Comparison of ENCODE assay signal across 2 cellular contexts in the genomic region with DNA sequence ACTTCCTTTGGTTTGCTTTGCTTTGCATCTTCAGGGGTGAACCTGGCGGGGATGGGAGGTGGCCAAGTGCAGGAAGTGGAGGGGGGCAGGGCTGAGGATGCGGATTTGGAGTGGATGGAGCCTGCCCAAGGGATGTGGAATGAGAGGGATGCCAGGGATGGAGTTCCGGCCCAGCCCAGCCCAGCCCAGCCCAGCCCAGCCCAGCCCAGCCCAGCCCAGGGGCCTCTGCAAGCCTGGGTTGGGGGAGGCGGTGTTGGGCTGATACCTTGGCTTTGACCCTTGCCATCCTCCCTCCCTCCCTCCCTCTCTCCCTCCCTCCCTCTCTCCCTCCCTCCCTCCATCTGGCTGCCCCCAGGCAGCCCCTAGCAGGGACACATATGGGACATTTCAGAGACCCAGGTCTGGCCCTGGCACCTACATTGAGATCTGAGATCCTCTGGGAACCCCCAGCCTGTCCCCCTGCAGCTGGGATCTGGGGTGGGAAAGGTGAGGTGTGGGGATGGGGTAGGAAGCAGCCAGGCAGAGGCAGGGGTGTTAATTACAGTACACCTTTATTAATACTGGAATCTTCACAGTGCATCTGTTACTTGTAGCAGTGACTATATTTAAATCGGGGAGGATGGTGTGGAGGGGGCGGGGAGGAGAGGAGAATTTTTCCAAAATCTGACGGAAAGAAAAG.
TF ChIP-seq lines count a peak whose summit lies in the region.

No MANE protein-coding gene starts in this region.

TF ChIP-seq in GM23338, 12 proteins besides CTCF, POLR2A, EP300 and RAD21 (continues in another document):
- TF ChIP-seq, protein P1, sequence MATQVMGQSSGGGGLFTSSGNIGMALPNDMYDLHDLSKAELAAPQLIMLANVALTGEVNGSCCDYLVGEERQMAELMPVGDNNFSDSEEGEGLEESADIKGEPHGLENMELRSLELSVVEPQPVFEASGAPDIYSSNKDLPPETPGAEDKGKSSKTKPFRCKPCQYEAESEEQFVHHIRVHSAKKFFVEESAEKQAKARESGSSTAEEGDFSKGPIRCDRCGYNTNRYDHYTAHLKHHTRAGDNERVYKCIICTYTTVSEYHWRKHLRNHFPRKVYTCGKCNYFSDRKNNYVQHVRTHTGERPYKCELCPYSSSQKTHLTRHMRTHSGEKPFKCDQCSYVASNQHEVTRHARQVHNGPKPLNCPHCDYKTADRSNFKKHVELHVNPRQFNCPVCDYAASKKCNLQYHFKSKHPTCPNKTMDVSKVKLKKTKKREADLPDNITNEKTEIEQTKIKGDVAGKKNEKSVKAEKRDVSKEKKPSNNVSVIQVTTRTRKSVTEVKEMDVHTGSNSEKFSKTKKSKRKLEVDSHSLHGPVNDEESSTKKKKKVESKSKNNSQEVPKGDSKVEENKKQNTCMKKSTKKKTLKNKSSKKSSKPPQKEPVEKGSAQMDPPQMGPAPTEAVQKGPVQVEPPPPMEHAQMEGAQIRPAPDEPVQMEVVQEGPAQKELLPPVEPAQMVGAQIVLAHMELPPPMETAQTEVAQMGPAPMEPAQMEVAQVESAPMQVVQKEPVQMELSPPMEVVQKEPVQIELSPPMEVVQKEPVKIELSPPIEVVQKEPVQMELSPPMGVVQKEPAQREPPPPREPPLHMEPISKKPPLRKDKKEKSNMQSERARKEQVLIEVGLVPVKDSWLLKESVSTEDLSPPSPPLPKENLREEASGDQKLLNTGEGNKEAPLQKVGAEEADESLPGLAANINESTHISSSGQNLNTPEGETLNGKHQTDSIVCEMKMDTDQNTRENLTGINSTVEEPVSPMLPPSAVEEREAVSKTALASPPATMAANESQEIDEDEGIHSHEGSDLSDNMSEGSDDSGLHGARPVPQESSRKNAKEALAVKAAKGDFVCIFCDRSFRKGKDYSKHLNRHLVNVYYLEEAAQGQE (IDR thresholded peaks at IDR 0.05; ENCODE audit: unreplicated experiment): no peak
- TF ChIP-seq ZNF331 (CRISPR knock-in tag; IDR thresholded peaks at IDR 0.05; ENCODE audit: low read depth) (no peak), EZH2 (IDR thresholded peaks at IDR 0.05; ENCODE audit: low read depth, unreplicated experiment) (no peak), STAT1 (IDR thresholded peaks at IDR 0.05; ENCODE audit: unreplicated experiment) (no peak), ZNF114 (CRISPR knock-in tag; IDR thresholded peaks at IDR 0.05) (no peak), CREB1 (CRISPR knock-in tag; IDR thresholded peaks at IDR 0.05; ENCODE audit: low read depth) (no peak), NANOG (IDR thresholded peaks at IDR 0.05; ENCODE audit: borderline replicate concordance) (no peak), JUNB (IDR thresholded peaks at IDR 0.05; ENCODE audit: unreplicated experiment) (no peak)
- TF ChIP-seq, protein P2, sequence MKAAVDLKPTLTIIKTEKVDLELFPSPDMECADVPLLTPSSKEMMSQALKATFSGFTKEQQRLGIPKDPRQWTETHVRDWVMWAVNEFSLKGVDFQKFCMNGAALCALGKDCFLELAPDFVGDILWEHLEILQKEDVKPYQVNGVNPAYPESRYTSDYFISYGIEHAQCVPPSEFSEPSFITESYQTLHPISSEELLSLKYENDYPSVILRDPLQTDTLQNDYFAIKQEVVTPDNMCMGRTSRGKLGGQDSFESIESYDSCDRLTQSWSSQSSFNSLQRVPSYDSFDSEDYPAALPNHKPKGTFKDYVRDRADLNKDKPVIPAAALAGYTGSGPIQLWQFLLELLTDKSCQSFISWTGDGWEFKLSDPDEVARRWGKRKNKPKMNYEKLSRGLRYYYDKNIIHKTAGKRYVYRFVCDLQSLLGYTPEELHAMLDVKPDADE (IDR thresholded peaks at IDR 0.05): no peak

TF ChIP-seq in WTC11, 78 proteins besides CTCF, POLR2A, EP300 and RAD21 (continued from another document):
- TF ChIP-seq, protein P3, sequence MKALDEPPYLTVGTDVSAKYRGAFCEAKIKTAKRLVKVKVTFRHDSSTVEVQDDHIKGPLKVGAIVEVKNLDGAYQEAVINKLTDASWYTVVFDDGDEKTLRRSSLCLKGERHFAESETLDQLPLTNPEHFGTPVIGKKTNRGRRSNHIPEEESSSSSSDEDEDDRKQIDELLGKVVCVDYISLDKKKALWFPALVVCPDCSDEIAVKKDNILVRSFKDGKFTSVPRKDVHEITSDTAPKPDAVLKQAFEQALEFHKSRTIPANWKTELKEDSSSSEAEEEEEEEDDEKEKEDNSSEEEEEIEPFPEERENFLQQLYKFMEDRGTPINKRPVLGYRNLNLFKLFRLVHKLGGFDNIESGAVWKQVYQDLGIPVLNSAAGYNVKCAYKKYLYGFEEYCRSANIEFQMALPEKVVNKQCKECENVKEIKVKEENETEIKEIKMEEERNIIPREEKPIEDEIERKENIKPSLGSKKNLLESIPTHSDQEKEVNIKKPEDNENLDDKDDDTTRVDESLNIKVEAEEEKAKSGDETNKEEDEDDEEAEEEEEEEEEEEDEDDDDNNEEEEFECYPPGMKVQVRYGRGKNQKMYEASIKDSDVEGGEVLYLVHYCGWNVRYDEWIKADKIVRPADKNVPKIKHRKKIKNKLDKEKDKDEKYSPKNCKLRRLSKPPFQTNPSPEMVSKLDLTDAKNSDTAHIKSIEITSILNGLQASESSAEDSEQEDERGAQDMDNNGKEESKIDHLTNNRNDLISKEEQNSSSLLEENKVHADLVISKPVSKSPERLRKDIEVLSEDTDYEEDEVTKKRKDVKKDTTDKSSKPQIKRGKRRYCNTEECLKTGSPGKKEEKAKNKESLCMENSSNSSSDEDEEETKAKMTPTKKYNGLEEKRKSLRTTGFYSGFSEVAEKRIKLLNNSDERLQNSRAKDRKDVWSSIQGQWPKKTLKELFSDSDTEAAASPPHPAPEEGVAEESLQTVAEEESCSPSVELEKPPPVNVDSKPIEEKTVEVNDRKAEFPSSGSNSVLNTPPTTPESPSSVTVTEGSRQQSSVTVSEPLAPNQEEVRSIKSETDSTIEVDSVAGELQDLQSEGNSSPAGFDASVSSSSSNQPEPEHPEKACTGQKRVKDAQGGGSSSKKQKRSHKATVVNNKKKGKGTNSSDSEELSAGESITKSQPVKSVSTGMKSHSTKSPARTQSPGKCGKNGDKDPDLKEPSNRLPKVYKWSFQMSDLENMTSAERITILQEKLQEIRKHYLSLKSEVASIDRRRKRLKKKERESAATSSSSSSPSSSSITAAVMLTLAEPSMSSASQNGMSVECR (CRISPR knock-in tag; IDR thresholded peaks at IDR 0.05; ENCODE audit: borderline replicate concordance): no peak
- TF ChIP-seq TP53 (CRISPR knock-in tag; IDR thresholded peaks at IDR 0.05): no peak
- no peak for TF ChIP-seq OVOL2 (CRISPR knock-in tag; IDR thresholded peaks at IDR 0.05; ENCODE audit: borderline replicate concordance)
- TF ChIP-seq, protein P4, sequence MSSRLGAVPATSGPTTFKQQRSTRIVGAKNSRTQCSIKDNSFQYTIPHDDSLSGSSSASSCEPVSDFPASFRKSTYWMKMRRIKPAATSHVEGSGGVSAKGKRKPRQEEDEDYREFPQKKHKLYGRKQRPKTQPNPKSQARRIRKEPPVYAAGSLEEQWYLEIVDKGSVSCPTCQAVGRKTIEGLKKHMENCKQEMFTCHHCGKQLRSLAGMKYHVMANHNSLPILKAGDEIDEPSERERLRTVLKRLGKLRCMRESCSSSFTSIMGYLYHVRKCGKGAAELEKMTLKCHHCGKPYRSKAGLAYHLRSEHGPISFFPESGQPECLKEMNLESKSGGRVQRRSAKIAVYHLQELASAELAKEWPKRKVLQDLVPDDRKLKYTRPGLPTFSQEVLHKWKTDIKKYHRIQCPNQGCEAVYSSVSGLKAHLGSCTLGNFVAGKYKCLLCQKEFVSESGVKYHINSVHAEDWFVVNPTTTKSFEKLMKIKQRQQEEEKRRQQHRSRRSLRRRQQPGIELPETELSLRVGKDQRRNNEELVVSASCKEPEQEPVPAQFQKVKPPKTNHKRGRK (CRISPR knock-in tag; IDR thresholded peaks at IDR 0.05; ENCODE audit: borderline replicate concordance): no peak
- TF ChIP-seq, protein P5, sequence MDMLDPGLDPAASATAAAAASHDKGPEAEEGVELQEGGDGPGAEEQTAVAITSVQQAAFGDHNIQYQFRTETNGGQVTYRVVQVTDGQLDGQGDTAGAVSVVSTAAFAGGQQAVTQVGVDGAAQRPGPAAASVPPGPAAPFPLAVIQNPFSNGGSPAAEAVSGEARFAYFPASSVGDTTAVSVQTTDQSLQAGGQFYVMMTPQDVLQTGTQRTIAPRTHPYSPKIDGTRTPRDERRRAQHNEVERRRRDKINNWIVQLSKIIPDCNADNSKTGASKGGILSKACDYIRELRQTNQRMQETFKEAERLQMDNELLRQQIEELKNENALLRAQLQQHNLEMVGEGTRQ (CRISPR knock-in tag; IDR thresholded peaks at IDR 0.05): no peak
- TF ChIP-seq, protein P6, sequence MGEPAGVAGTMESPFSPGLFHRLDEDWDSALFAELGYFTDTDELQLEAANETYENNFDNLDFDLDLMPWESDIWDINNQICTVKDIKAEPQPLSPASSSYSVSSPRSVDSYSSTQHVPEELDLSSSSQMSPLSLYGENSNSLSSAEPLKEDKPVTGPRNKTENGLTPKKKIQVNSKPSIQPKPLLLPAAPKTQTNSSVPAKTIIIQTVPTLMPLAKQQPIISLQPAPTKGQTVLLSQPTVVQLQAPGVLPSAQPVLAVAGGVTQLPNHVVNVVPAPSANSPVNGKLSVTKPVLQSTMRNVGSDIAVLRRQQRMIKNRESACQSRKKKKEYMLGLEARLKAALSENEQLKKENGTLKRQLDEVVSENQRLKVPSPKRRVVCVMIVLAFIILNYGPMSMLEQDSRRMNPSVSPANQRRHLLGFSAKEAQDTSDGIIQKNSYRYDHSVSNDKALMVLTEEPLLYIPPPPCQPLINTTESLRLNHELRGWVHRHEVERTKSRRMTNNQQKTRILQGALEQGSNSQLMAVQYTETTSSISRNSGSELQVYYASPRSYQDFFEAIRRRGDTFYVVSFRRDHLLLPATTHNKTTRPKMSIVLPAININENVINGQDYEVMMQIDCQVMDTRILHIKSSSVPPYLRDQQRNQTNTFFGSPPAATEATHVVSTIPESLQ (CRISPR knock-in tag; IDR thresholded peaks at IDR 0.05): no peak
- TF ChIP-seq, protein P7, sequence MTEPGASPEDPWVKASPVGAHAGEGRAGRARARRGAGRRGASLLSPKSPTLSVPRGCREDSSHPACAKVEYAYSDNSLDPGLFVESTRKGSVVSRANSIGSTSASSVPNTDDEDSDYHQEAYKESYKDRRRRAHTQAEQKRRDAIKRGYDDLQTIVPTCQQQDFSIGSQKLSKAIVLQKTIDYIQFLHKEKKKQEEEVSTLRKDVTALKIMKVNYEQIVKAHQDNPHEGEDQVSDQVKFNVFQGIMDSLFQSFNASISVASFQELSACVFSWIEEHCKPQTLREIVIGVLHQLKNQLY (CRISPR knock-in tag; IDR thresholded peaks at IDR 0.05): no peak
- no peak for TF ChIP-seq ATF1 (CRISPR knock-in tag; IDR thresholded peaks at IDR 0.05)
- no peak for TF ChIP-seq ZNF317 (CRISPR knock-in tag; IDR thresholded peaks at IDR 0.05; ENCODE audit: borderline replicate concordance, low read depth)
- TF ChIP-seq, protein P8, sequence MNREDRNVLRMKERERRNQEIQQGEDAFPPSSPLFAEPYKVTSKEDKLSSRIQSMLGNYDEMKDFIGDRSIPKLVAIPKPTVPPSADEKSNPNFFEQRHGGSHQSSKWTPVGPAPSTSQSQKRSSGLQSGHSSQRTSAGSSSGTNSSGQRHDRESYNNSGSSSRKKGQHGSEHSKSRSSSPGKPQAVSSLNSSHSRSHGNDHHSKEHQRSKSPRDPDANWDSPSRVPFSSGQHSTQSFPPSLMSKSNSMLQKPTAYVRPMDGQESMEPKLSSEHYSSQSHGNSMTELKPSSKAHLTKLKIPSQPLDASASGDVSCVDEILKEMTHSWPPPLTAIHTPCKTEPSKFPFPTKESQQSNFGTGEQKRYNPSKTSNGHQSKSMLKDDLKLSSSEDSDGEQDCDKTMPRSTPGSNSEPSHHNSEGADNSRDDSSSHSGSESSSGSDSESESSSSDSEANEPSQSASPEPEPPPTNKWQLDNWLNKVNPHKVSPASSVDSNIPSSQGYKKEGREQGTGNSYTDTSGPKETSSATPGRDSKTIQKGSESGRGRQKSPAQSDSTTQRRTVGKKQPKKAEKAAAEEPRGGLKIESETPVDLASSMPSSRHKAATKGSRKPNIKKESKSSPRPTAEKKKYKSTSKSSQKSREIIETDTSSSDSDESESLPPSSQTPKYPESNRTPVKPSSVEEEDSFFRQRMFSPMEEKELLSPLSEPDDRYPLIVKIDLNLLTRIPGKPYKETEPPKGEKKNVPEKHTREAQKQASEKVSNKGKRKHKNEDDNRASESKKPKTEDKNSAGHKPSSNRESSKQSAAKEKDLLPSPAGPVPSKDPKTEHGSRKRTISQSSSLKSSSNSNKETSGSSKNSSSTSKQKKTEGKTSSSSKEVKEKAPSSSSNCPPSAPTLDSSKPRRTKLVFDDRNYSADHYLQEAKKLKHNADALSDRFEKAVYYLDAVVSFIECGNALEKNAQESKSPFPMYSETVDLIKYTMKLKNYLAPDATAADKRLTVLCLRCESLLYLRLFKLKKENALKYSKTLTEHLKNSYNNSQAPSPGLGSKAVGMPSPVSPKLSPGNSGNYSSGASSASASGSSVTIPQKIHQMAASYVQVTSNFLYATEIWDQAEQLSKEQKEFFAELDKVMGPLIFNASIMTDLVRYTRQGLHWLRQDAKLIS (CRISPR knock-in tag; IDR thresholded peaks at IDR 0.05; ENCODE audit: borderline replicate concordance): no peak
